7 cellular contexts compared by ENCODE assay signal in the genomic region with DNA sequence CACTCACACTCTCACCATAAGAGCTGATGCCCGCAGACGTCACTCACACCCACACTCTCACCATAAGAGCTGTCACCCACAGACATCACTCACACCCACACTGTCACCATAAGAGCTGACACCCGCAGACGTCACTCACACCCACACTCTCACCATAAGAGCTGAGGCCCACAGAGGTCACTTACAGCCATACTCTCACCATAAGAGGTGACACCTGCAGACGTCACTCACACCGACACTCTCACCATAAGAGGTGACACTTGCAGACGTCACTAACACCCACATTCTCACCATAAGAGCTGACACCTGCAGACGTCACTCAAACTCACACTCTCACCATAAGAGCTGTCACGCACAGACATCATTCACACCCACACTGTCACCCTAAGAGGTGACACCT.
DNase-seq lines count a peak whose midpoint lies in the region; ATAC-seq, FAIRE-seq and TF ChIP-seq lines count a peak whose summit lies in the region.
"Not testable (repeated sequence)": the region's sequence is repeated elsewhere in the genome, so short reads cannot be mapped to it uniquely, and the experiment has no call there.

No MANE protein-coding gene starts in this region.

- FAIRE-seq in bronchial epithelial cell (lab: Jason Lieb, UNC) = peak; percentile 100
- peak; percentile 84 for FAIRE-seq in endometrium (lab: Jason Lieb, UNC)

- not testable (repeated sequence) for H3K36me3 Mint-ChIP-seq in CD8-positive, alpha-beta memory T cell; neural progenitor cell
- H3K36me3 Mint-ChIP-seq in immature natural killer cell = peaks cover 0 to 16% (median 3%) of the 10 kb centered on the region in 3 donors
- H3K36me3 Mint-ChIP-seq in stimulated activated effector memory CD8-positive, alpha-beta T cell treated with anti-CD3 and anti-CD28 coated beads, Interleukin-12 subunit alpha, Interleukin-12 subunit beta, amount 100 ng/mL, for 72 hours = peaks cover 31% of the 10 kb centered on the region

- H3K79me2 ChIP-seq in neural progenitor cell (ENCODE audit: low read depth) = not testable (repeated sequence)

- H3K27ac Mint-ChIP-seq in CD8-positive, alpha-beta memory T cell = peak overlapping the region in 5 of 8 donors; percentile 2 to 68 (median 52)
- H3K27ac Mint-ChIP-seq in immature natural killer cell (peak overlapping the region; percentile 77 to 92 (median 84)), neural progenitor cell (peak overlapping the region; percentile 3)
- H3K27ac Mint-ChIP-seq in stimulated activated effector memory CD8-positive, alpha-beta T cell treated with anti-CD3 and anti-CD28 coated beads, Interleukin-12 subunit alpha, Interleukin-12 subunit beta, amount 100 ng/mL, for 72 hours = peak overlapping the region; percentile 75

- not testable (repeated sequence) for H2AFZ ChIP-seq in neural progenitor cell (replicated peaks)

- ATAC-seq in stimulated activated effector memory CD8-positive, alpha-beta T cell treated with anti-CD3 and anti-CD28 coated beads, Interleukin-12 subunit alpha, Interleukin-12 subunit beta, amount 100 ng/mL, for 72 hours = not testable (repeated sequence)

- H3K27me3 ChIP-seq in CD8-positive, alpha-beta memory T cell (ENCODE audit: insufficient read depth, low read length, poor library complexity, severe bottlenecking); bronchial epithelial cell (ENCODE audit: control insufficient read depth, insufficient read depth, low read length); neural progenitor cell: not testable (repeated sequence)

- not testable (repeated sequence) for H3K9ac ChIP-seq in neural progenitor cell

- not testable (repeated sequence) for H3F3A ChIP-seq in neural progenitor cell (ENCODE audit: low read depth)

- not testable (repeated sequence) for H3K4me2 ChIP-seq in neural progenitor cell

- not testable (repeated sequence) for H3K27me3 Mint-ChIP-seq in CD8-positive, alpha-beta memory T cell
- H3K27me3 Mint-ChIP-seq in immature natural killer cell (ENCODE audit: low read depth in 3 of 3) (peaks cover 44 to 63% (median 59%) of the 10 kb centered on the region in 3 donors), neural progenitor cell (ENCODE audit: insufficient read depth, low read depth) (peaks cover 18% of the 10 kb centered on the region)

- not testable (repeated sequence) for TF ChIP-seq CTCF in bronchial epithelial cell (IDR thresholded peaks at IDR 0.05; ENCODE audit: insufficient read depth, low read length, severe bottlenecking); neural progenitor cell (IDR thresholded peaks at IDR 0.05)

- peak overlapping the region in 1 of 7 donors; percentile 24 for H3K4me3 Mint-ChIP-seq in CD8-positive, alpha-beta memory T cell
- H3K4me3 Mint-ChIP-seq in immature natural killer cell (peak overlapping the region in 2 of 5 donors; percentile 19 to 54), neural progenitor cell (peak overlapping the region; percentile 0)
- not testable (repeated sequence) for H3K4me3 Mint-ChIP-seq in stimulated activated effector memory CD8-positive, alpha-beta T cell treated with anti-CD3 and anti-CD28 coated beads, Interleukin-12 subunit alpha, Interleukin-12 subunit beta, amount 100 ng/mL, for 72 hours

- peaks cover 0 to 30% (median 26%) of the 10 kb centered on the region in 5 donors for H3K9me3 Mint-ChIP-seq in CD8-positive, alpha-beta memory T cell
- peaks cover 25 to 53% (median 40%) of the 10 kb centered on the region in 6 donors for H3K9me3 Mint-ChIP-seq in immature natural killer cell
- peaks cover 51% of the 10 kb centered on the region for H3K9me3 Mint-ChIP-seq in neural progenitor cell
- peaks cover 39% of the 10 kb centered on the region for H3K9me3 Mint-ChIP-seq in stimulated activated effector memory CD8-positive, alpha-beta T cell treated with anti-CD3 and anti-CD28 coated beads, Interleukin-12 subunit alpha, Interleukin-12 subunit beta, amount 100 ng/mL, for 72 hours

- not testable (repeated sequence) for H3K36me3 ChIP-seq in CD8-positive, alpha-beta memory T cell (ENCODE audit: insufficient read depth, low read length); bronchial epithelial cell (ENCODE audit: control insufficient read depth, insufficient read depth, low read length); neural progenitor cell

- DNase-seq in CD8-positive, alpha-beta memory T cell; bronchial epithelial cell (ENCODE audit: low read depth); neural progenitor cell (ENCODE audit: low spot score); stimulated activated effector memory CD8-positive, alpha-beta T cell treated with anti-CD3 and anti-CD28 coated beads, Interleukin-12 subunit alpha, Interleukin-12 subunit beta, amount 100 ng/mL, for 72 hours (ENCODE audit: low spot score in 2 of 2): not testable (repeated sequence)
- peak; percentile 21 for DNase-seq in activated CD8-positive, alpha-beta memory T cell treated with anti-CD3 and anti-CD28 coated beads for 24 hours
- peak in 1 of 3 donors; percentile 16 for DNase-seq in immature natural killer cell

- not testable (repeated sequence) for H3K27ac ChIP-seq in CD8-positive, alpha-beta memory T cell (ENCODE audit: low read depth, low read length); neural progenitor cell

- H3K9me3 ChIP-seq in CD8-positive, alpha-beta memory T cell (ENCODE audit: low read length); neural progenitor cell (ENCODE audit: low read depth): not testable (repeated sequence)

- H3K4me1 ChIP-seq in CD8-positive, alpha-beta memory T cell (ENCODE audit: insufficient read depth, low read length); neural progenitor cell: not testable (repeated sequence)

- H4K20me1 ChIP-seq in neural progenitor cell (ENCODE audit: low read depth) = not testable (repeated sequence)

- H3K4me3 ChIP-seq in CD8-positive, alpha-beta memory T cell (ENCODE audit: low read length); bronchial epithelial cell (ENCODE audit: low read depth, low read length); neural progenitor cell: not testable (repeated sequence)

- H3K4me1 Mint-ChIP-seq in CD8-positive, alpha-beta memory T cell = peaks cover 0 to 10% (median 0%) of the 10 kb centered on the region in 3 donors
- peaks cover 20 to 29% of the 10 kb centered on the region in 2 donors for H3K4me1 Mint-ChIP-seq in immature natural killer cell
- not testable (repeated sequence) for H3K4me1 Mint-ChIP-seq in neural progenitor cell
- peaks cover 52% of the 10 kb centered on the region for H3K4me1 Mint-ChIP-seq in stimulated activated effector memory CD8-positive, alpha-beta T cell treated with anti-CD3 and anti-CD28 coated beads, Interleukin-12 subunit alpha, Interleukin-12 subunit beta, amount 100 ng/mL, for 72 hours

- CTCF ChIA-PET in CD8-positive, alpha-beta memory T cell (lab: Charles Lee) = not testable (repeated sequence)

- POLR2A ChIA-PET in CD8-positive, alpha-beta memory T cell (lab: Charles Lee) = not testable (repeated sequence)

Comparison
In these comparisons a context has a peak if more than half of its experiments do, and no peak if none do; other contexts are left out.
1. H3K27ac Mint-ChIP-seq: peak in every context shown above with its lines; median percentile 84 in immature natural killer cell; 75 in stimulated activated effector memory CD8-positive, alpha-beta T cell treated with anti-CD3 and anti-CD28 coated beads, Interleukin-12 subunit alpha, Interleukin-12 subunit beta, amount 100 ng/mL, for 72 hours; 52 in CD8-positive, alpha-beta memory T cell; 3 in neural progenitor cell.